ENCODE assay signal across 8 cellular contexts in the genomic region with DNA sequence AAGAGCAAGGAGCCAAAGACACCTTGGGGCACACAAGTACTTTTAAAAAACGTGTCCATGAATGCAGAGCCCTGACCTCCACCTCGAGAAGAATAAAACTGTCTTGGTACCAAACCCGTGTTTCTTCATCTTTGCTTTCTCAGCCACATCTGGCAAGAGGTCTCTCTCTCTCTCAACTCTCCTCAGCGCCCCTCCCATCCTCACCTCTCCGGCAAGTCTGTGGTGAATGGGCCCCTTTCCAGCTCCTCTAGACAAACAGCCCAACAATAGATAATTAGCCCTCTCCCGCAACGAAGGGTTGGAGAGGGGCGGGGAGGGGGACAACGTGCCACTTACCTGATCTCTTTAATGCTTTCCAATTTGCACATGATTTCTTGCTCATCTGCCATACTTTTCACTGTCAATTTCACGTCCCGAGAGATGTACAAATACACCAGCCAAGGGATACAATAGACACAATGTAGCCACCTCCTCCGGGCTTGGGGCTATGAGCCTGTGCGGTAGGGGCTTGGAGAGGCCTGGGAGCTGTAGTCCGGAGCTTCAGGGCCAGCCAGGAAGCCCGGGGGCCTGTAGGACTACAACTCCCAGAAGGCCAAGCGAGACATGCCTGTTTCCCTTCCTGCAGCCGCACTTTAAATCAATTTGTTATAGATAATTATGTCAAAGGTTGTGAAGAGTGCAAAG. TPM values are rescaled to one million over a fixed set of nuclear protein-coding genes. Genes with fewer than 3 reads are reported as not detected.
DNase-seq lines count a peak whose midpoint lies in the region; ATAC-seq and TF ChIP-seq lines count a peak whose summit lies in the region.

Gene ZC4H2 (minus strand): TSS at position 462 of the 684 bp plus-strand sequence. CDS start 73 bp downstream, at position 389.

- peak within 1 kb of the TSS; percentile 89 to 98 (median 96) for H3K4me3 Mint-ChIP-seq in CD4-positive, alpha-beta memory T cell

- H3K9me3 ChIP-seq in CD4-positive, alpha-beta memory T cell (ENCODE audit: control insufficient read depth in 1 of 2, low read length in 2 of 2) = no peaks in the 10 kb centered on the region
- peaks cover 36% of the 10 kb centered on the region for H3K9me3 ChIP-seq in HUES6 (ENCODE audit: control insufficient read depth, insufficient read depth, low read depth, low read length)
- no peaks in the 10 kb centered on the region for H3K9me3 ChIP-seq in prostate gland
- H3K9me3 ChIP-seq in vagina = no peaks in the 10 kb centered on the region

- no peak for TF ChIP-seq CTCF in prostate gland (IDR thresholded peaks at IDR 0.05)
- no peak for TF ChIP-seq CTCF in vagina (IDR thresholded peaks at IDR 0.05)

- intact Hi-C loops in CD4-positive, alpha-beta memory T cell (cut with micrococcal nuclease) = loop anchor here (1.0 to 10.0 kb wide), 5 partner anchors 58 to 1221 kb away; partner anchors contain the start of genes AMER1, LAS1L, MTMR8 and ZC3H12B
- intact Hi-C loops in left ventricle myocardium superior (cut with micrococcal nuclease) (no loop called here), prostate gland (cut with DNase I) (no loop called here), vagina (cut with DNase I) (no loop called here)

- H3K9me3 Mint-ChIP-seq in CD4-positive, alpha-beta memory T cell = peaks cover 0 to 9% (median 0%) of the 10 kb centered on the region in 8 donors

- H3K27me3 Mint-ChIP-seq in CD4-positive, alpha-beta memory T cell = no peaks in the 10 kb centered on the region

- H3K27ac ChIP-seq in CD4-positive, alpha-beta memory T cell (ENCODE audit: low read depth, low read length) = peak within 1 kb of the TSS; percentile 24
- H3K27ac ChIP-seq in HUES6 (ENCODE audit: low read depth, low read length) (0 out of 2 replicates have a peak within 1 kb of the TSS, but pooled peaks have one; percentile 36), prostate gland (peak within 1 kb of the TSS; percentile 42 to 43), vagina (peak within 1 kb of the TSS; percentile 38)

- H3K27me3 ChIP-seq in CD4-positive, alpha-beta memory T cell (ENCODE audit: insufficient read depth, low read length) = no peaks in the 10 kb centered on the region
- H3K27me3 ChIP-seq in HUES6 (ENCODE audit: control insufficient read depth, insufficient read depth, low read length) (no peaks in the 10 kb centered on the region), prostate gland (replicated peaks; ENCODE audit: insufficient read depth) (no peaks in the 10 kb centered on the region), vagina (no peaks in the 10 kb centered on the region)

- no peaks in the 10 kb centered on the region for H3K36me3 ChIP-seq in CD4-positive, alpha-beta memory T cell (ENCODE audit: insufficient read depth, low read length)
- H3K36me3 ChIP-seq in HUES6 (ENCODE audit: control insufficient read depth, insufficient read depth, low read length) (peaks cover 9% of the 10 kb centered on the region; the same call in 1 of the 2 replicates), prostate gland (no peaks in the 10 kb centered on the region), vagina (no peaks in the 10 kb centered on the region)

- H3K4me3 ChIP-seq in CD4-positive, alpha-beta memory T cell (ENCODE audit: low read length in 2 of 2) = peak within 1 kb of the TSS; percentile 61 to 73
- H3K4me3 ChIP-seq in HUES6 (ENCODE audit: low read depth, low read length) = peak within 1 kb of the TSS; percentile 96
- H3K4me3 ChIP-seq in prostate gland = peak within 1 kb of the TSS; percentile 38 to 43
- peak within 1 kb of the TSS; percentile 48 to 49 for H3K4me3 ChIP-seq in vagina

- ATAC-seq in GM21390 (IDR thresholded peaks at IDR 0.05; ENCODE audit: unreplicated experiment) (peak; percentile 99), left ventricle myocardium superior (peak; percentile 100)

- peaks cover 9 to 10% of the 10 kb centered on the region in 2 donors for H3K36me3 Mint-ChIP-seq in CD4-positive, alpha-beta memory T cell

- POLR2A ChIA-PET in CD4-positive, alpha-beta memory T cell (lab: Charles Lee; ENCODE audit: partially characterized antibody) = interaction anchor here (1.2 to 3.1 kb wide), 3 partner anchors 59 to 770 kb away, joined by 5 to 13 read pairs (median 5); partner anchors contain the start of genes LAS1L and ZC3H12B

- peaks cover 4 to 33% (median 16%) of the 10 kb centered on the region in 4 donors for H3K4me1 Mint-ChIP-seq in CD4-positive, alpha-beta memory T cell

- DNase-seq in CD4-positive, alpha-beta memory T cell = peak; percentile 65 to 77 (median 68)
- peak; percentile 22 to 70 (median 53) for DNase-seq in T-helper 1 cell
- DNase-seq in amygdala (lab: John Stamatoyannopoulos, UW) = peak in 55 of 56 donors; percentile 1 to 83 (median 55)
- peak; percentile 78 for DNase-seq in left ventricle myocardium superior
- peak; percentile 62 for DNase-seq in prostate gland (ENCODE audit: low spot score)
- no peak for DNase-seq in vagina (ENCODE audit: extremely low spot score in 2 of 2)

- no peak for TF ChIP-seq POLR2A in prostate gland (IDR thresholded peaks at IDR 0.05)
- TF ChIP-seq POLR2A in vagina (IDR thresholded peaks at IDR 0.05) = no peak

- peak within 1 kb of the TSS; percentile 78 for H3K9ac ChIP-seq in HUES6 (ENCODE audit: low read length)

- CTCF ChIA-PET in CD4-positive, alpha-beta memory T cell (lab: Charles Lee; ENCODE audit: partially characterized antibody) = interaction anchor here (1.8 kb wide), 1 partner anchor 59 kb away, joined by 5 read pairs; the partner anchor contains the start of gene ZC3H12B

- peak within 1 kb of the TSS; percentile 65 to 91 (median 87) for H3K27ac Mint-ChIP-seq in CD4-positive, alpha-beta memory T cell

- peaks cover 15% of the 10 kb centered on the region for H3K4me1 ChIP-seq in CD4-positive, alpha-beta memory T cell (ENCODE audit: insufficient read depth, low read length)
- H3K4me1 ChIP-seq in HUES6 (ENCODE audit: control insufficient read depth, insufficient read depth, low read length) (0 out of 2 replicates have a peak, but pooled peaks cover 3% of the 10 kb centered on the region), prostate gland (replicated peaks) (no peaks in the 10 kb centered on the region), vagina (no peaks in the 10 kb centered on the region)

- WGBS in prostate gland = under 1% methylated on average over 17 of the region's 17 CpGs

RNA-seq across cellular contexts. Expression of gene ZC4H2, which starts in this region (rescaled TPM):
- total RNA-seq in CD4-positive, alpha-beta memory T cell = 10 to 100 TPM in 1 of 2 experiments, 1 to 10 TPM in 1; 8.2 to 11.8 TPM
- 10 to 100 TPM in 1 of 2 donors, 1 to 10 TPM in 1; 9.0 to 13.0 TPM for polyA plus RNA-seq in CD4-positive, alpha-beta memory T cell
- total RNA-seq in left ventricle myocardium superior (3.1 TPM), prostate gland (10 to 100 TPM in 1 of 2 donors, 1 to 10 TPM in 1; 8.2 to 16.7 TPM), vagina (10.3 TPM)

Comparison
In these comparisons a context has a peak if more than half of its experiments do, and no peak if none do; other contexts are left out.
1. DNase-seq: peak in CD4-positive, alpha-beta memory T cell (5 of 5), T-helper 1 cell (5 of 5), amygdala (55 of 56), left ventricle myocardium superior (single experiment) and prostate gland (single experiment); none in vagina (0 of 2).
2. H3K4me3 ChIP-seq: peak in every context shown above with its lines; median percentile 96 in HUES6; 67 in CD4-positive, alpha-beta memory T cell; 48 in vagina; 40 in prostate gland.
3. Peak in every context shown above with its lines, with median percentiles within 50 percentile points of each other: H3K27ac ChIP-seq.